ENCODE assay signal across 18 cellular contexts in genomic region chr2:107687087-107687486, GRCh38.
"Had no signal": no experiment of that assay in that cellular context is flagged by ENCODE, and none has a peak within 500 bp of the region (broad histone marks: within the 10 kb centered on the region; RNA-seq: fewer than 3 reads in every experiment).

No MANE protein-coding gene starts in this region.

- H3K36me3 ChIP-seq: adrenal gland, esophagus squamous epithelium, prostate gland, suprapubic skin, WERI-Rb-1 had no signal

- FAIRE-seq: endothelial cell of umbilical vein had no signal

- DNase-seq: activated CD4-positive, alpha-beta T cell treated with anti-CD3 and anti-CD28 coated beads for 1 hour; activated CD4-positive, alpha-beta T cell treated with anti-CD3 and anti-CD28 coated beads, Interleukin-2, amount 50 U/mL, for 4 hours; activated gamma-delta T cell; adrenal gland; dermis blood vessel endothelial cell; effector memory CD4-positive, alpha-beta T cell; esophagus squamous epithelium; immature natural killer cell; naive B cell; right cardiac atrium; stimulated activated CD4-positive, alpha-beta T cell treated with anti-CD3 and anti-CD28 coated beads, Interleukin-15, amount 100 ng/mL, for 24 hours; stimulated activated CD4-positive, alpha-beta T cell treated with anti-CD3 and anti-CD28 coated beads, Interleukin-2, amount 100 ng/mL, for 48 hours; stimulated activated naive CD8-positive, alpha-beta T cell treated with anti-CD3 and anti-CD28 coated beads, Interleukin-15, amount 100 ng/mL, for 72 hours; WERI-Rb-1 had no signal

- H3K4me3 ChIP-seq: adrenal gland, esophagus squamous epithelium, prostate gland, skin epidermis, suprapubic skin had no signal

- H3K27me3 ChIP-seq: adrenal gland, esophagus squamous epithelium, suprapubic skin had no signal

- H3K27ac ChIP-seq: adrenal gland, esophagus squamous epithelium, prostate gland, skin epidermis, suprapubic skin, WERI-Rb-1 had no signal

- ATAC-seq: right cardiac atrium; stimulated activated naive CD8-positive, alpha-beta T cell treated with anti-CD3 and anti-CD28 coated beads, Interleukin-15, amount 100 ng/mL, for 72 hours had no signal

- H3K4me1 ChIP-seq: adrenal gland, esophagus squamous epithelium, prostate gland, suprapubic skin had no signal

- H3K9me3 ChIP-seq: adrenal gland, esophagus squamous epithelium, prostate gland, suprapubic skin had no signal
